ENCODE assay signal across 8 cellular contexts in genomic region chr1:121201613-121201995, GRCh38. TPM values are rescaled to one million over a fixed set of nuclear protein-coding genes. Genes with fewer than 3 reads are reported as not detected.
A peak's percentile ranks its signal among the peaks of the same experiment; 100 is the strongest.
DNase-seq lines count a peak whose midpoint lies in the region; ATAC-seq and TF ChIP-seq lines count a peak whose summit lies in the region.
"Not testable (repeated sequence)": the region's sequence is repeated elsewhere in the genome, so short reads cannot be mapped to it uniquely, and the experiment has no call there.

No MANE protein-coding gene starts in this region.

- not testable (repeated sequence) for H3K4me3 ChIP-seq in GM23248; SK-N-SH (ENCODE audit: low read depth in 2 of 2, low read length in 1 of 2); body of pancreas; fibroblast of the aortic adventitia (ENCODE audit: low read depth, low read length); retinal pigment epithelial cell (ENCODE audit: low read length); aorta (ENCODE audit: low read length in 2 of 2)

- H3K9ac ChIP-seq in GM23248, SK-N-SH: not testable (repeated sequence)

- H3K36me3 Mint-ChIP-seq in mesothelial cell of epicardium, result not testable (repeated sequence)

- not testable (repeated sequence) for H3K79me2 ChIP-seq in GM23248 (ENCODE audit: insufficient read depth); SK-N-SH (ENCODE audit: insufficient read depth)

- H3K36me3 ChIP-seq in GM23248 (ENCODE audit: low read depth); SK-N-SH (replicated peaks in 1 of 2; ENCODE audit: control insufficient read depth in 1 of 2, insufficient read depth in 2 of 2, low read length in 1 of 2); body of pancreas (replicated peaks in 1 of 2; ENCODE audit: insufficient read depth in 1 of 2, low read depth in 2 of 2); aorta (ENCODE audit: control insufficient read depth in 1 of 2, insufficient read depth in 2 of 2, low read length in 1 of 2): not testable (repeated sequence)

- intact Hi-C loops in body of pancreas (cut with DNase I); aorta (cut with DNase I): not testable (repeated sequence)

- TF ChIP-seq CTCF in SK-N-SH (IDR thresholded peaks at IDR 0.05); body of pancreas (IDR thresholded peaks at IDR 0.05); fibroblast of the aortic adventitia (IDR thresholded peaks at IDR 0.05; ENCODE audit: insufficient read depth, low read length); mesothelial cell of epicardium (IDR thresholded peaks at IDR 0.05; ENCODE audit: unreplicated experiment); retinal pigment epithelial cell (conservative IDR thresholded peaks at IDR 0.05; ENCODE audit: low read depth, low read length): not testable (repeated sequence)

- not testable (repeated sequence) for H2AFZ ChIP-seq in GM23248; SK-N-SH (ENCODE audit: low read depth)

- H3K4me2 ChIP-seq in GM23248 (ENCODE audit: unreplicated experiment), result not testable (repeated sequence)
- H3K4me2 ChIP-seq in SK-N-SH, result peak overlapping the region; percentile 5; the same call in 1 of the 2 replicates

- WGBS in GM23248 (ENCODE audit: low coverage in 1 of 2, low lambda C conversion rate in 2 of 2, missing lambda C conversion rate in 2 of 2), 2 experiments, result 89 to 94% methylated on average over 4 of the region's 4 CpGs
- 19% methylated on average over 4 of the region's 4 CpGs for WGBS in SK-N-SH (ENCODE audit: low lambda C conversion rate)
- 35% methylated on average over 4 of the region's 4 CpGs for WGBS in body of pancreas, 2 donors
- 3 to 7% methylated on average over 4 of the region's 4 CpGs for WGBS in aorta, 2 donors

- H3K27ac ChIP-seq in GM23248; aorta (ENCODE audit: low read depth in 1 of 2, low read length in 2 of 2): not testable (repeated sequence)
- H3K27ac ChIP-seq in SK-N-SH (ENCODE audit: low read depth in 2 of 2, low read length in 1 of 2), result peak overlapping the region in 1 of 2 experiments; percentile 40; a peak in 2 of 4 replicates
- peak overlapping the region in 3 of 4 donors; percentile 5 to 65 (median 64) for H3K27ac ChIP-seq in body of pancreas

- TF ChIP-seq POLR2A in body of pancreas (IDR thresholded peaks at IDR 0.05), result not testable (repeated sequence)

- not testable (repeated sequence) for H3F3A ChIP-seq in GM23248 (ENCODE audit: insufficient read depth); SK-N-SH (replicated peaks; ENCODE audit: insufficient read depth)

- DNase-seq in GM23248, result peak; percentile 0
- DNase-seq in SK-N-SH; mesothelial cell of epicardium (ENCODE audit: low spot score in 2 of 2, unreplicated experiment in 2 of 2); aorta: not testable (repeated sequence)
- peak in 1 of 4 donors; percentile 11 for DNase-seq in body of pancreas
- peak; percentile 79 for DNase-seq in fibroblast of the aortic adventitia (ENCODE audit: low read depth)
- peak; percentile 25 for DNase-seq in kidney tubule cell (ENCODE audit: low spot score)
- peak; percentile 22 for DNase-seq in retinal pigment epithelial cell (ENCODE audit: low read depth)

- not testable (repeated sequence) for H3K27me3 ChIP-seq in GM23248 (replicated peaks; ENCODE audit: insufficient read depth); SK-N-SH (ENCODE audit: insufficient read depth); body of pancreas; aorta (ENCODE audit: control insufficient read depth in 1 of 2, insufficient read depth in 2 of 2, low read length in 1 of 2)

- in situ Hi-C loops in GM23248 (cut with MboI), result not testable (repeated sequence)

- TF ChIP-seq RAD21 in SK-N-SH (IDR thresholded peaks at IDR 0.05; ENCODE audit: low read length), result not testable (repeated sequence)

- peak; percentile 89 for ATAC-seq in body of pancreas
- peak; percentile 16 for ATAC-seq in aorta (ENCODE audit: low FRiP score)

- H3K9me3 ChIP-seq in GM23248 (ENCODE audit: low read depth); SK-N-SH; body of pancreas; aorta (ENCODE audit: control insufficient read depth, low read length): not testable (repeated sequence)

- H4K20me1 ChIP-seq in GM23248 (ENCODE audit: insufficient read depth); SK-N-SH (ENCODE audit: insufficient read depth): not testable (repeated sequence)

- H3K27ac Mint-ChIP-seq in mesothelial cell of epicardium, result peak overlapping the region; percentile 75

- peaks cover 13% of the 10 kb centered on the region for H3K4me1 Mint-ChIP-seq in mesothelial cell of epicardium

- TF ChIP-seq EP300 in SK-N-SH (IDR thresholded peaks at IDR 0.05; ENCODE audit: borderline replicate concordance in 1 of 2, low read depth in 1 of 2, low read length in 1 of 2), result not testable (repeated sequence)

- CTCF ChIA-PET in SK-N-SH (lab: Yijun Ruan, JAX), result not testable (repeated sequence)

- POLR2A ChIA-PET in SK-N-SH (lab: Yijun Ruan, JAX), result not testable (repeated sequence)

- H3K4me1 ChIP-seq in GM23248 (ENCODE audit: insufficient read depth); SK-N-SH (ENCODE audit: control insufficient read depth in 1 of 2, insufficient read depth in 2 of 2, low read depth in 1 of 2, low read length in 1 of 2); body of pancreas; aorta (ENCODE audit: control insufficient read depth in 1 of 2, insufficient read depth in 2 of 2, low read length in 2 of 2): not testable (repeated sequence)

- H3K27me3 Mint-ChIP-seq in mesothelial cell of epicardium (ENCODE audit: low read depth), result not testable (repeated sequence)

- not testable (repeated sequence) for H3K9me2 ChIP-seq in GM23248 (ENCODE audit: insufficient read depth); SK-N-SH

- H3K9me3 Mint-ChIP-seq in mesothelial cell of epicardium, result not testable (repeated sequence)

- H3K4me3 Mint-ChIP-seq in mesothelial cell of epicardium, result not testable (repeated sequence)

RNA-seq across cellular contexts. Expression of gene SRGAP2C, which starts 16.8 kb away (rescaled TPM):
- total RNA-seq in GM23248 (2014; rRNA removed; shearing (Covaris generic)), result 11.5 and 21.5 TPM in 2 replicates
- polyA plus RNA-seq in GM23248 (2016; fragmentation: Nextera tagmentation; extraction: Ambion mirVana) (13.9 and 15.6 TPM in 2 replicates), SK-N-SH (2012; rRNA removed) (3.2 and 4.3 TPM in 2 replicates), aorta (1 to 10 TPM; 4.4 to 6.7 TPM)
- 5.1 and 5.4 TPM in 2 replicates for polyA plus RNA-seq in SK-N-SH (2012; cell fraction: cytosol; rRNA removed)
- polyA plus RNA-seq in SK-N-SH (2012; cell fraction: nucleus; rRNA removed), result 4.1 and 6.0 TPM in 2 replicates
- total RNA-seq in body of pancreas (1 to 10 TPM; 4.6 to 9.3 TPM), fibroblast of the aortic adventitia (ENCODE audit: low replicate concordance) (21.3 and 35.0 TPM in 2 replicates), mesothelial cell of epicardium (20.9 to 23.3 TPM (median 21.6 TPM) in 3 replicates), aorta (10 to 100 TPM; 37.3 to 42.7 TPM)

RNA-seq across cellular contexts. Expression of gene FAM72B, which starts 17.5 kb away (rescaled TPM):
- 0.51 and 1.9 TPM in 2 replicates for total RNA-seq in GM23248 (2014; rRNA removed; shearing (Covaris generic))
- 2.2 and 3.1 TPM in 2 replicates for polyA plus RNA-seq in GM23248 (2016; fragmentation: Nextera tagmentation; extraction: Ambion mirVana)
- 5.1 and 6.0 TPM in 2 replicates for polyA plus RNA-seq in SK-N-SH (2012; rRNA removed)
- 5.2 and 5.9 TPM in 2 replicates for polyA plus RNA-seq in SK-N-SH (2012; cell fraction: cytosol; rRNA removed)
- 4.8 and 7.8 TPM in 2 replicates for polyA plus RNA-seq in SK-N-SH (2012; cell fraction: nucleus; rRNA removed)
- total RNA-seq in body of pancreas, result not detected
- total RNA-seq in fibroblast of the aortic adventitia (ENCODE audit: low replicate concordance), result 2.8 and 5.6 TPM in 2 replicates
- total RNA-seq in mesothelial cell of epicardium, result 2.2 to 4.1 TPM (median 2.4 TPM) in 3 replicates
- total RNA-seq in aorta, result 1 to 10 TPM in 1 of 2 donors, under 1 TPM in 1; 0.78 to 1.1 TPM
- polyA plus RNA-seq in aorta, result under 1 TPM in 1 of 2 donors, not detected in 1; 0.23 TPM
